ENCODE assay signal across 8 cellular contexts in the genomic region with DNA sequence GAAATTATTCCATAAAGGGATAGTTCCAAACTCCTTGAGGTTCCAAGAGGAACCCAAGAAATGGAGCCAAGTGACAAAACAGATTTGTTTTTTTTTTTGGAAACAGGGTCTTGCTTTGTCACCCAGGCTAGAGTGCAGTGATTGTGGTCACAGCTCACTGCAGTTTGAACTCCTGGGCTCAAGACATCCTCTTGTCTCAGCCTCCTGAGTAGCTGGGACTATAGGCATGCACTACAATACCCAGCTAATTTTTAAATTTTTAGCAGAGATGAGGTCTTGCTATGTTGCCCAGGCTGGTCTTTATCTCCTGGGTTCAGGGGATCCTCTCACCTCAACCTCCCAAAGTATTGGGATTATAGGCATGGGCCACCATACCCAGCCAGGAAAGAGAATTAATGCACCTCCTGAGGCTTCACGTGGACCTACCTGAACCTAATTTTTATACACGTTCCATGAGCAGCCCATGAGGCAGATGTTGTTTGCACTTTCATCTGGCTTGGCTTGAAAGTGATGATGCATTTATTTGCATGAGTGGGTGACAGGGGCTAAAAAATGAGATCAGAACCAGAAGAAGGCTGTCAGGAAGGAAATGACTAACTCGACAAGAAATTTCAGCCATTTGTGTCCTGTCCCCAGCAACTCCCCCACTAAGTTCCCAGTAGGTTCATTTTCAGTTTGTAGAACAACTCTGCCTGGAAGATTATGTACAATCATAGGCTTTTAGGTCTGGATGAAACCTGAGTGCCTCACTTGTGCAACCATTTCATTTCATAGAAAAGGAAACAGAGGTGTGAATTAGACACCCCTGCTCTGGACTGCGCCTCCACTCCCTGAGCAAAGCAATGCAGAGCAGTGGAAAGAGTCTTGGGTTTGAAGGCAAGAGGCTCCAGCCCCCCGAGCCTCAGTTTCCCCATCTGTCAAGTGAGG. TPM values are rescaled to one million over a fixed set of nuclear protein-coding genes. Genes with fewer than 3 reads are reported as not detected.
DNase-seq lines count a peak whose midpoint lies in the region; ATAC-seq and TF ChIP-seq lines count a peak whose summit lies in the region.

No MANE protein-coding gene starts in this region.

- ATAC-seq in GM18520 (IDR thresholded peaks at IDR 0.05; ENCODE audit: unreplicated experiment) (peak; percentile 87), HG02943 (IDR thresholded peaks at IDR 0.05; ENCODE audit: low read depth, unreplicated experiment) (peak; percentile 82)

- POLR2A ChIA-PET in AG04449 (lab: Yijun Ruan, JAX) (no interaction called here), RWPE1 (lab: Yijun Ruan, JAX; ENCODE audit: low non-redundant PET) (no interaction called here)

- H3K36me3 Mint-ChIP-seq in progenitor cell of endocrine pancreas (ENCODE audit: insufficient read depth) (no peaks in the 10 kb centered on the region), type B pancreatic cell (no peaks in the 10 kb centered on the region)

- H3K4me3 ChIP-seq in AG04449 (ENCODE audit: low read depth, low read length), result no peak overlapping the region
- no peak overlapping the region for H3K4me3 ChIP-seq in fibroblast of villous mesenchyme (ENCODE audit: low read depth, low read length)

- no peaks in the 10 kb centered on the region for H3K9me3 Mint-ChIP-seq in progenitor cell of endocrine pancreas (ENCODE audit: low read depth)
- H3K9me3 Mint-ChIP-seq in type B pancreatic cell, result no peaks in the 10 kb centered on the region

- H3K27me3 Mint-ChIP-seq in progenitor cell of endocrine pancreas, result peaks cover 34% of the 10 kb centered on the region
- H3K27me3 Mint-ChIP-seq in type B pancreatic cell, result peaks cover 76% of the 10 kb centered on the region

- H3K4me1 Mint-ChIP-seq in progenitor cell of endocrine pancreas (ENCODE audit: low read depth), result peaks cover 25% of the 10 kb centered on the region
- H3K4me1 Mint-ChIP-seq in type B pancreatic cell (ENCODE audit: unreplicated experiment), result no peaks in the 10 kb centered on the region

- no peak overlapping the region for H3K27ac ChIP-seq in RWPE1

- H3K4me3 Mint-ChIP-seq in progenitor cell of endocrine pancreas (ENCODE audit: low read depth), result no peak overlapping the region
- H3K4me3 Mint-ChIP-seq in type B pancreatic cell, result no peak overlapping the region

- H3K27ac Mint-ChIP-seq in progenitor cell of endocrine pancreas (no peak overlapping the region), type B pancreatic cell (no peak overlapping the region)

- TF ChIP-seq CTCF in AG04449 (IDR thresholded peaks at IDR 0.05; ENCODE audit: insufficient read depth, low read length, missing control alignments), result no peak
- TF ChIP-seq CTCF in RWPE1 (conservative IDR thresholded peaks at IDR 0.05; ENCODE audit: low read depth), result no peak
- no peak for TF ChIP-seq CTCF in fibroblast of villous mesenchyme (IDR thresholded peaks at IDR 0.05; ENCODE audit: insufficient read depth, low read depth, low read length)
- TF ChIP-seq CTCF in progenitor cell of endocrine pancreas (IDR thresholded peaks at IDR 0.05; ENCODE audit: unreplicated experiment), result no peak
- no peak for TF ChIP-seq CTCF in type B pancreatic cell (conservative IDR thresholded peaks at IDR 0.05)

- CTCF ChIA-PET in AG04449 (lab: Yijun Ruan, JAX), result no interaction called here
- CTCF ChIA-PET in RWPE1 (lab: Yijun Ruan, JAX), result no interaction called here

- DNase-seq in AG04449 (ENCODE audit: low read depth, low spot score) (peak; percentile 41), RWPE1 (ENCODE audit: low spot score) (peak; percentile 55), fibroblast of villous mesenchyme (ENCODE audit: low read depth) (peak; percentile 47), progenitor cell of endocrine pancreas (ENCODE audit: low spot score, unreplicated experiment) (no peak), NCI-H1436 (lab: John Stamatoyannopoulos, UW) (no peak), type B pancreatic cell (ENCODE audit: extremely low spot score, unreplicated experiment) (no peak)

RNA-seq across cellular contexts. Expression of a gene that starts 10.3 kb away (rescaled TPM):
- not detected in 2 replicates for total RNA-seq in fibroblast of villous mesenchyme
- total RNA-seq in progenitor cell of endocrine pancreas, result 2.0 TPM in 2 replicates
- 12.6 and 21.0 TPM in 2 replicates for total RNA-seq in type B pancreatic cell (ENCODE audit: low replicate concordance)

Comparison
In these comparisons a context has a peak if more than half of its experiments do, and no peak if none do; other contexts are left out.
1. DNase-seq: peak in AG04449 (single experiment), RWPE1 (single experiment) and fibroblast of villous mesenchyme (single experiment); none in progenitor cell of endocrine pancreas (single experiment), NCI-H1436 (single experiment) and type B pancreatic cell (single experiment).